ENCODE assay signal across 8 cellular contexts in the genomic region with DNA sequence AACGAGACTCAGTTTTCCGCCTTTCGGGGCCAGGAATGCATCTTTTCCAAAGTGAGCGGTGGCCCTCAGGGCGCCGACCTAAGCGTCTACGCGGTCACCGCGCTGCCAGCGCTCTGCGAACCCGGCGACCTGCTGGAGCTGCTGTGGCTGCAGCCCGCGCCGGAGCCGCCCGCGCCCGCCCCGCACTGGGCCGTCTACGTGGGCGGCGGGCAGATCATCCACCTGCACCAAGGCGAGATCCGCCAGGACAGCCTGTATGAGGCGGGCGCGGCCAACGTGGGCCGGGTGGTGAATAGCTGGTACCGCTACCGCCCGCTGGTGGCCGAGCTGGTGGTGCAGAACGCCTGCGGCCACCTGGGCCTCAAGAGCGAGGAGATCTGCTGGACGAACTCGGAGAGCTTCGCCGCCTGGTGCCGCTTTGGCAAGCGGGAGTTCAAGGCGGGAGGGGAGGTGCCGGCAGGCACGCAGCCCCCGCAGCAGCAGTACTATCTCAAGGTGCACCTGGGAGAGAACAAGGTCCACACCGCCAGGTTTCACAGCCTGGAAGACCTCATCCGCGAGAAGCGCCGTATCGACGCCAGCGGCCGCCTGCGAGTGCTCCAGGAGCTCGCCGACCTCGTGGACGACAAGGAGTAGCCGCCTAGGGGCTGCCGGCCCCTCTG. TPM values are rescaled to one million over a fixed set of nuclear protein-coding genes. Genes with fewer than 3 reads are reported as not detected.
DNase-seq lines count a peak whose midpoint lies in the region; ATAC-seq and TF ChIP-seq lines count a peak whose summit lies in the region.

No MANE protein-coding gene starts in this region.

- intact Hi-C loops in upper lobe of right lung (cut with DNase I) = no loop called here

- H4K20me1 ChIP-seq in fibroblast of lung (ENCODE audit: control insufficient read depth, extremely low read depth, insufficient read depth, low read length) = no peaks in the 10 kb centered on the region

- H3K27ac ChIP-seq in fibroblast of lung (ENCODE audit: insufficient read depth, low read length) (no peak overlapping the region), upper lobe of right lung (peak overlapping the region; percentile 79)

- in situ Hi-C loops in GM13977 (cut with MboI; ENCODE audit: low pct_unique_long_range_greater_than_20kb, low sequenced_read_pairs, unreplicated experiment) = no loop called here

- no peak overlapping the region for H3K9ac ChIP-seq in fibroblast of lung (ENCODE audit: insufficient read depth, low read length)
- H3K9ac ChIP-seq in mucosa of stomach (ENCODE audit: low read length) = peak overlapping the region; percentile 67

- H3K36me3 ChIP-seq in fibroblast of lung (ENCODE audit: control insufficient read depth, insufficient read depth, low read length) (no peaks in the 10 kb centered on the region), mucosa of stomach (ENCODE audit: control insufficient read depth, insufficient read depth, low read length) (no peaks in the 10 kb centered on the region), upper lobe of right lung (no peaks in the 10 kb centered on the region)

- peaks cover 7% of the 10 kb centered on the region for H3K4me1 ChIP-seq in fibroblast of lung (ENCODE audit: control insufficient read depth, extremely low read depth, insufficient read depth, low read length)
- H3K4me1 ChIP-seq in mucosa of stomach (ENCODE audit: control insufficient read depth, insufficient read depth, low read length) = peaks cover 23% of the 10 kb centered on the region
- H3K4me1 ChIP-seq in upper lobe of right lung = peaks cover 9% of the 10 kb centered on the region

- H3K79me2 ChIP-seq in fibroblast of lung (ENCODE audit: control insufficient read depth, insufficient read depth, low read length) = no peaks in the 10 kb centered on the region

- TF ChIP-seq CTCF in GM13977 (IDR thresholded peaks at IDR 0.05; ENCODE audit: extremely low read depth, insufficient read depth, missing control alignments) (peak; percentile 53), fibroblast of lung (conservative IDR thresholded peaks at IDR 0.05 in 1 of 2, IDR thresholded peaks at IDR 0.05 in 1 of 2; ENCODE audit: low read depth in 1 of 2, low read length in 2 of 2) (peak; percentile 52 to 61), upper lobe of right lung (IDR thresholded peaks at IDR 0.05) (peak; percentile 67)

- peak overlapping the region; percentile 31 to 65 (median 54) for H3K4me3 ChIP-seq in fibroblast of lung (replicated peaks in 1 of 4; ENCODE audit: control extremely low read depth in 1 of 4, insufficient read depth in 1 of 4, low read depth in 3 of 4, low read length in 4 of 4)
- H3K4me3 ChIP-seq in mucosa of stomach (ENCODE audit: low read length) = peak overlapping the region; percentile 68
- H3K4me3 ChIP-seq in upper lobe of right lung = peak overlapping the region; percentile 58

- H3K9me3 ChIP-seq in fibroblast of lung (ENCODE audit: control insufficient read depth, insufficient read depth, low read depth, low read length) (no peaks in the 10 kb centered on the region), mucosa of stomach (ENCODE audit: control insufficient read depth, low read length) (no peaks in the 10 kb centered on the region), upper lobe of right lung (no peaks in the 10 kb centered on the region)

- ATAC-seq in upper lobe of right lung = peak; percentile 87
- no peak for ATAC-seq in activated CD4-positive, CD25-positive, alpha-beta regulatory T cell treated with anti-CD3 and anti-CD28 coated beads, Interleukin-2, amount 50 U/mL, for 24 hours

- H2AFZ ChIP-seq in fibroblast of lung (ENCODE audit: low read length) = peak overlapping the region; percentile 90

- peak; percentile 72 for DNase-seq in GM13977 (ENCODE audit: low spot score)
- peak; percentile 74 for DNase-seq in HT1080 (ENCODE audit: low read depth)
- peak; percentile 87 to 96 for DNase-seq in SHP77 (lab: John Stamatoyannopoulos, UW)
- peak; percentile 70 to 76 for DNase-seq in fibroblast of lung (ENCODE audit: low read depth in 2 of 2)
- DNase-seq in upper lobe of right lung = peak; percentile 93
- no peak for DNase-seq in GDM1 (lab: John Stamatoyannopoulos, UW)

- peak overlapping the region; percentile 75 for H3K4me2 ChIP-seq in fibroblast of lung (ENCODE audit: extremely low read depth, insufficient read depth, low read length)

- H3K27me3 ChIP-seq in fibroblast of lung (ENCODE audit: control insufficient read depth, insufficient read depth, low read length) (peaks cover 20% of the 10 kb centered on the region), mucosa of stomach (ENCODE audit: control insufficient read depth, insufficient read depth, low read length) (peaks cover 10% of the 10 kb centered on the region), upper lobe of right lung (peaks cover 18% of the 10 kb centered on the region)

RNA-seq across cellular contexts. Expression of gene LRATD1, which starts 1.8 kb away (rescaled TPM):
- 8.2 and 11.1 TPM in 2 replicates for total RNA-seq in HT1080 (2014; rRNA removed; shearing (Covaris generic))
- polyA plus RNA-seq in HT1080 (2015; cell fraction: cytosol; rRNA removed) = 6.7 and 6.8 TPM in 2 replicates
- 8.8 and 10.6 TPM in 2 replicates for polyA plus RNA-seq in HT1080 (2015; cell fraction: nucleus; rRNA removed)
- total RNA-seq in fibroblast of lung (0.51 and 0.99 TPM in 2 replicates), upper lobe of right lung (8.9 TPM)
- 1.8 and 2.2 TPM in 2 replicates for polyA plus RNA-seq in fibroblast of lung
- 1.9 and 2.0 TPM in 2 replicates for polyA plus RNA-seq in fibroblast of lung (2012)
- polyA minus RNA-seq in fibroblast of lung (ENCODE audit: low replicate concordance) = 0.37 and 1.3 TPM in 2 replicates
